11 cellular contexts compared by ENCODE assay signal in genomic region chr12:32680787-32681186, GRCh38. TPM values are rescaled to one million over a fixed set of nuclear protein-coding genes. Genes with fewer than 3 reads are reported as not detected.
A peak's percentile ranks its signal among the peaks of the same experiment; 100 is the strongest.
DNase-seq lines count a peak whose midpoint lies in the region; TF ChIP-seq lines count a peak whose summit lies in the region.
"Had no signal": no experiment of that assay in that cellular context is flagged by ENCODE, and none has a peak within 500 bp of the region (broad histone marks: within the 10 kb centered on the region; RNA-seq: fewer than 3 reads in every experiment).

No MANE protein-coding gene starts in this region.

- no peak overlapping the region for H3K27ac ChIP-seq in CD4-positive, alpha-beta memory T cell (ENCODE audit: low read depth, low read length)
- no peak overlapping the region for H3K27ac ChIP-seq in neural progenitor cell
- no peak overlapping the region for H3K27ac ChIP-seq in RWPE1
- H3K27ac ChIP-seq in tibial nerve = peak overlapping the region in 2 of 4 donors; percentile 93 to 97

- H3K36me3 ChIP-seq in CD4-positive, alpha-beta memory T cell (ENCODE audit: insufficient read depth, low read length) = no peaks in the 10 kb centered on the region
- H3K36me3 ChIP-seq in neural progenitor cell = no peaks in the 10 kb centered on the region
- no peaks in the 10 kb centered on the region for H3K36me3 ChIP-seq in tibial nerve

- DNase-seq in CD4-positive, alpha-beta memory T cell = no peak
- DNase-seq in LNCaP clone FGC (ENCODE audit: low read depth) (no peak), chondrocyte (ENCODE audit: low spot score) (no peak), neural progenitor cell (ENCODE audit: low spot score) (no peak), RWPE1 (ENCODE audit: low spot score) (no peak), tibial nerve (ENCODE audit: low spot score in 2 of 2) (no peak), NCI-H526 (lab: John Stamatoyannopoulos, UW) (no peak)
- no peak for DNase-seq in activated CD4-positive, CD25-positive, alpha-beta regulatory T cell (lab: John Stamatoyannopoulos, UW)
- DNase-seq: activated CD4-positive, alpha-beta T cell treated with anti-CD3 and anti-CD28 coated beads for 48 hours; NCI-H1092; right cardiac atrium had no signal

- peaks cover 0 to 2% (median 0%) of the 10 kb centered on the region in 8 donors for H3K9me3 Mint-ChIP-seq in CD4-positive, alpha-beta memory T cell
- no peaks in the 10 kb centered on the region for H3K9me3 Mint-ChIP-seq in chondrocyte (ENCODE audit: low read depth)
- H3K9me3 Mint-ChIP-seq in neural progenitor cell = peaks cover 6% of the 10 kb centered on the region

- no peak overlapping the region for H2AFZ ChIP-seq in neural progenitor cell (replicated peaks)

- POLR2A ChIA-PET in CD4-positive, alpha-beta memory T cell (lab: Charles Lee; ENCODE audit: partially characterized antibody) = no interaction called here
- POLR2A ChIA-PET in RWPE1 (lab: Yijun Ruan, JAX; ENCODE audit: low non-redundant PET) = interaction anchor here (0.6 kb wide), 1 partner anchor 244 kb away, joined by 8 read pairs; no protein-coding TSS in a partner anchor

- H3K4me1 ChIP-seq in CD4-positive, alpha-beta memory T cell (ENCODE audit: insufficient read depth, low read length) = peaks cover 18% of the 10 kb centered on the region
- peaks cover 11% of the 10 kb centered on the region for H3K4me1 ChIP-seq in neural progenitor cell
- H3K4me1 ChIP-seq in tibial nerve = peaks cover 0 to 17% (median 12%) of the 10 kb centered on the region in 4 donors

- no peaks in the 10 kb centered on the region for H3K27me3 ChIP-seq in CD4-positive, alpha-beta memory T cell (ENCODE audit: insufficient read depth, low read length)
- no peaks in the 10 kb centered on the region for H3K27me3 ChIP-seq in neural progenitor cell
- no peaks in the 10 kb centered on the region for H3K27me3 ChIP-seq in tibial nerve

- peaks cover 16 to 37% (median 27%) of the 10 kb centered on the region in 4 donors for H3K4me1 Mint-ChIP-seq in CD4-positive, alpha-beta memory T cell
- H3K4me1 Mint-ChIP-seq in chondrocyte (ENCODE audit: low read depth) (peaks cover 26% of the 10 kb centered on the region), neural progenitor cell (peaks cover 17% of the 10 kb centered on the region)

- peak overlapping the region; percentile 73 for H3K9ac ChIP-seq in neural progenitor cell

- TF ChIP-seq CTCF in LNCaP clone FGC (IDR thresholded peaks at IDR 0.05; ENCODE audit: control insufficient read depth, extremely low read depth, insufficient read depth) (no peak), chondrocyte (IDR thresholded peaks at IDR 0.05) (no peak), neural progenitor cell (IDR thresholded peaks at IDR 0.05) (no peak), RWPE1 (conservative IDR thresholded peaks at IDR 0.05; ENCODE audit: low read depth) (no peak), tibial nerve (IDR thresholded peaks at IDR 0.05) (no peak)

- peak overlapping the region in 2 of 7 donors; percentile 80 to 91 for H3K27ac Mint-ChIP-seq in CD4-positive, alpha-beta memory T cell
- H3K27ac Mint-ChIP-seq in chondrocyte (ENCODE audit: unreplicated experiment) (peak overlapping the region; percentile 92), neural progenitor cell (no peak overlapping the region)

- peak overlapping the region; percentile 97 for H3K4me2 ChIP-seq in neural progenitor cell

- intact Hi-C loops in CD4-positive, alpha-beta memory T cell (cut with micrococcal nuclease) = no loop called here

- CTCF ChIA-PET in CD4-positive, alpha-beta memory T cell (lab: Charles Lee; ENCODE audit: partially characterized antibody) = interaction anchor here (0.6 kb wide), 1 partner anchor 1985 kb away, joined by 4 read pairs; the partner anchor contains the start of gene IPO8
- CTCF ChIA-PET in RWPE1 (lab: Yijun Ruan, JAX) = no interaction called here

- H4K20me1 ChIP-seq in neural progenitor cell (ENCODE audit: low read depth) = peaks cover 11% of the 10 kb centered on the region

- no peaks in the 10 kb centered on the region for H3K27me3 Mint-ChIP-seq in CD4-positive, alpha-beta memory T cell
- H3K27me3 Mint-ChIP-seq in chondrocyte (ENCODE audit: low read depth) (no peaks in the 10 kb centered on the region), neural progenitor cell (ENCODE audit: insufficient read depth, low read depth) (peaks cover 4% of the 10 kb centered on the region)

- no peaks in the 10 kb centered on the region for H3K9me3 ChIP-seq in CD4-positive, alpha-beta memory T cell (ENCODE audit: control insufficient read depth in 1 of 2, low read length in 2 of 2)
- H3K9me3 ChIP-seq in neural progenitor cell (ENCODE audit: low read depth) (no peaks in the 10 kb centered on the region), tibial nerve (no peaks in the 10 kb centered on the region)

- no peak for TF ChIP-seq POLR2A in tibial nerve (IDR thresholded peaks at IDR 0.05)

- H3K4me3 ChIP-seq in CD4-positive, alpha-beta memory T cell (ENCODE audit: low read length in 2 of 2) = no peak overlapping the region
- peak overlapping the region; percentile 81 for H3K4me3 ChIP-seq in LNCaP clone FGC (ENCODE audit: low read depth, low read length)
- peak overlapping the region; percentile 80 for H3K4me3 ChIP-seq in neural progenitor cell
- H3K4me3 ChIP-seq in tibial nerve = no peak overlapping the region

- TF ChIP-seq EP300 in tibial nerve (IDR thresholded peaks at IDR 0.05) = no peak

- peak overlapping the region in 5 of 8 donors; percentile 92 to 97 (median 96) for H3K4me3 Mint-ChIP-seq in CD4-positive, alpha-beta memory T cell
- peak overlapping the region; percentile 71 for H3K4me3 Mint-ChIP-seq in chondrocyte (ENCODE audit: unreplicated experiment)
- H3K4me3 Mint-ChIP-seq in neural progenitor cell = peak overlapping the region; percentile 87

- peaks cover 21% of the 10 kb centered on the region for H3F3A ChIP-seq in neural progenitor cell (ENCODE audit: low read depth)

- peaks cover 6 to 18% of the 10 kb centered on the region in 2 donors for H3K36me3 Mint-ChIP-seq in CD4-positive, alpha-beta memory T cell
- peaks cover 2% of the 10 kb centered on the region for H3K36me3 Mint-ChIP-seq in chondrocyte (ENCODE audit: low read depth)
- peaks cover 14% of the 10 kb centered on the region for H3K36me3 Mint-ChIP-seq in neural progenitor cell

- H3K79me2 ChIP-seq in neural progenitor cell (ENCODE audit: low read depth) = peaks cover 64% of the 10 kb centered on the region

RNA-seq across cellular contexts. Expression of gene DNM1L, which starts 1.7 kb away (rescaled TPM):
- 10 to 100 TPM; 42.7 to 50.1 TPM for total RNA-seq in CD4-positive, alpha-beta memory T cell
- 10 to 100 TPM; 12.9 to 22.3 TPM for polyA plus RNA-seq in CD4-positive, alpha-beta memory T cell
- total RNA-seq in chondrocyte = 59.8 to 67.0 TPM (median 63.1 TPM) in 3 replicates
- total RNA-seq in neural progenitor cell (ENCODE audit: low replicate concordance) = 109 and 133 TPM in 2 replicates
- total RNA-seq in tibial nerve = 10 to 100 TPM; 42.0 to 97.5 (median 59.1) TPM

Comparison
In these comparisons a context has a peak if more than half of its experiments do, and no peak if none do; other contexts are left out.
1. H3K4me3 ChIP-seq: peak in LNCaP clone FGC (single experiment) and neural progenitor cell (single experiment); none in CD4-positive, alpha-beta memory T cell (0 of 2) and tibial nerve (0 of 4).
2. Peak in every context shown above with its lines, with median percentiles within 50 percentile points of each other: H3K4me3 Mint-ChIP-seq.